Comparison of ENCODE assay signal across 9 cellular contexts in the genomic region with DNA sequence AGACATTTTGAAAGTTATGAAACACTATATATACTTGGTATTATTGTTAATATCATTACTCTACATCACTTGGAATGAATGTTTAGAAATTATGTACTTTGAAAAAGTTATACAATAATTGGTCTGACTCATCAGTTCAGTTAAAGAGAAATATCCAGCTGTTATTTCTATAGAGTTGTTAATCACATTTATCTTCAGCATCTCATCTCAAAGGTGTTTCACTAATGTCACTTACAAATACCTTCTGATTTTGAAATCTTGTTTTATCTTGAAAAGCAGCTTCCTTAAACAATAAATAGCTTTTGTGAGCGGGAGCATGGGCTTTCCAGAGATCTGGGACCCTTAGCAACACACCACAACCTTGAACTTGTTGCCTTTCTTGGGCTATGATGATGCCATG.
"Had no signal": no experiment of that assay in that cellular context is flagged by ENCODE, and none has a peak within 500 bp of the region (broad histone marks: within the 10 kb centered on the region; RNA-seq: fewer than 3 reads in every experiment).

No MANE protein-coding gene starts in this region.

- ATAC-seq: GM23338, HCT116 had no signal

- DNase-seq: GM23248, GOT3, H7, H9, HFFc6 had no signal

- FAIRE-seq: H1, H54 had no signal
